Comparison of ENCODE assay signal across 8 cellular contexts in the genomic region with DNA sequence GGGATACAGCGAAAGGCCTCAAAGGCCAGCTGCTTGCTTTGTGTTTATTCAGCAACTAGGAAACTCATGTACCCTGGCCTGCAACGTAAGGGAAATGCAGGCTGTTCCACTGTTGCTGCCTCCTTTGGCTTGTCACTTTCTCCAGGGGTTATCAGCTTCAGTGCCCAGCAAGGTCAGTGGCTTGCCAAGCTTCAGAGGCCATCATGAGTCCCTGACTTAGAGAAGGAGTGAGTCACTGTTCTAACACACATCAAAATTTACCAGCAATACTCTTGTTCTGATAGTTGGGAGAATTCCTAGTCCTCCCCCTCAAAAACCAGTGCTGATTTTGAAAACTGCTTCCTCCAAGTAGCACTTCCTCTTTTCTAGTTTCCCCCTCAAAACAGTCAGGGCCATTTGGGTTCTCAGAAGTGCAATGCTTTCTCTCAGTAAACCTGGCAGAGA.
DNase-seq lines count a peak whose midpoint lies in the region; ATAC-seq and TF ChIP-seq lines count a peak whose summit lies in the region.

No MANE protein-coding gene starts in this region.

- H3K9me3 Mint-ChIP-seq in endodermal cell: no peaks in the 10 kb centered on the region

- no peak overlapping the region for H3K27ac Mint-ChIP-seq in endodermal cell

- intact Hi-C loops in left colon (cut with DNase I, micrococcal nuclease): no loop called here
- intact Hi-C loops in lower leg skin (cut with DNase I; ENCODE audit: low total_unique reads): no loop called here

- DNase-seq in SKM-1 (lab: John Stamatoyannopoulos, UW; ENCODE audit: unreplicated experiment) (peak; percentile 70), left colon (peak in 1 of 2 donors; percentile 28), 8988T (no peak), endodermal cell (no peak), epidermal melanocyte (ENCODE audit: insufficient read length, low spot score) (no peak), lower leg skin (ENCODE audit: low spot score in 2 of 2) (no peak)

- H3K4me1 Mint-ChIP-seq in endodermal cell: peaks cover 2% of the 10 kb centered on the region

- H3K36me3 Mint-ChIP-seq in endodermal cell (ENCODE audit: low read depth): no peaks in the 10 kb centered on the region

- no peak for TF ChIP-seq POLR2A in lower leg skin (IDR thresholded peaks at IDR 0.05)

- H3K4me1 ChIP-seq in endodermal cell (ENCODE audit: control insufficient read depth, insufficient read depth, low read length): no peaks in the 10 kb centered on the region

- no peaks in the 10 kb centered on the region for H3K36me3 ChIP-seq in endodermal cell (ENCODE audit: control insufficient read depth, insufficient read depth, low read length)

- H3K27me3 Mint-ChIP-seq in endodermal cell (ENCODE audit: insufficient read depth): no peaks in the 10 kb centered on the region

- no peak overlapping the region for H3K4me3 Mint-ChIP-seq in endodermal cell

- no peaks in the 10 kb centered on the region for H3K9me3 ChIP-seq in endodermal cell (ENCODE audit: control insufficient read depth, low read length)

- ATAC-seq in GM19023 (IDR thresholded peaks at IDR 0.05; ENCODE audit: unreplicated experiment): peak; percentile 77
- ATAC-seq in HG03045 (IDR thresholded peaks at IDR 0.05; ENCODE audit: unreplicated experiment): peak; percentile 79
- peak; percentile 26 for ATAC-seq in left colon

- H3K27me3 ChIP-seq in endodermal cell (ENCODE audit: control insufficient read depth, insufficient read depth, low read length, poor library complexity, severe bottlenecking): no peaks in the 10 kb centered on the region

- H3K9ac ChIP-seq in endodermal cell (ENCODE audit: extremely low read depth, low read length, poor library complexity, severe bottlenecking): no peak overlapping the region

- H3K4me3 ChIP-seq in endodermal cell (ENCODE audit: low read length) (no peak overlapping the region), lower leg skin (ENCODE audit: low read depth, poor library complexity, severe bottlenecking) (no peak overlapping the region)

- TF ChIP-seq CTCF in endodermal cell (conservative IDR thresholded peaks at IDR 0.05) (no peak), lower leg skin (IDR thresholded peaks at IDR 0.05) (no peak)

- H3K27ac ChIP-seq in endodermal cell (ENCODE audit: low read depth, low read length): no peak overlapping the region

- WGBS in endodermal cell (ENCODE audit: insufficient coverage in 1 of 2, insufficient read length in 1 of 2), 2 experiments: 93 to 95% methylated on average over 2 of the region's 2 CpGs
- 53 to 63% methylated on average over 2 of the region's 2 CpGs for WGBS in lower leg skin, 2 donors

Comparison
In these comparisons a context has a peak if more than half of its experiments do, and no peak if none do; other contexts are left out.
1. ATAC-seq: peak in every context shown above with its lines; median percentile 79 in HG03045; 77 in GM19023; 26 in left colon.